1 cellular context compared by ENCODE assay signal in genomic region chr18:67705748-67706147, GRCh38.
TF ChIP-seq lines count a peak whose summit lies in the region.

No MANE protein-coding gene starts in this region.

TF ChIP-seq in WTC11, 78 proteins besides CTCF, POLR2A, EP300 and RAD21 (continued from another document):
- TF ChIP-seq, protein P1, sequence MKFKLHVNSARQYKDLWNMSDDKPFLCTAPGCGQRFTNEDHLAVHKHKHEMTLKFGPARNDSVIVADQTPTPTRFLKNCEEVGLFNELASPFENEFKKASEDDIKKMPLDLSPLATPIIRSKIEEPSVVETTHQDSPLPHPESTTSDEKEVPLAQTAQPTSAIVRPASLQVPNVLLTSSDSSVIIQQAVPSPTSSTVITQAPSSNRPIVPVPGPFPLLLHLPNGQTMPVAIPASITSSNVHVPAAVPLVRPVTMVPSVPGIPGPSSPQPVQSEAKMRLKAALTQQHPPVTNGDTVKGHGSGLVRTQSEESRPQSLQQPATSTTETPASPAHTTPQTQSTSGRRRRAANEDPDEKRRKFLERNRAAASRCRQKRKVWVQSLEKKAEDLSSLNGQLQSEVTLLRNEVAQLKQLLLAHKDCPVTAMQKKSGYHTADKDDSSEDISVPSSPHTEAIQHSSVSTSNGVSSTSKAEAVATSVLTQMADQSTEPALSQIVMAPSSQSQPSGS (CRISPR knock-in tag; IDR thresholded peaks at IDR 0.05; ENCODE audit: borderline replicate concordance, low read depth): no peak
- no peak for TF ChIP-seq TCF7 (CRISPR knock-in tag; IDR thresholded peaks at IDR 0.05; ENCODE audit: low read depth)
